12 cellular contexts compared by ENCODE assay signal in the genomic region with DNA sequence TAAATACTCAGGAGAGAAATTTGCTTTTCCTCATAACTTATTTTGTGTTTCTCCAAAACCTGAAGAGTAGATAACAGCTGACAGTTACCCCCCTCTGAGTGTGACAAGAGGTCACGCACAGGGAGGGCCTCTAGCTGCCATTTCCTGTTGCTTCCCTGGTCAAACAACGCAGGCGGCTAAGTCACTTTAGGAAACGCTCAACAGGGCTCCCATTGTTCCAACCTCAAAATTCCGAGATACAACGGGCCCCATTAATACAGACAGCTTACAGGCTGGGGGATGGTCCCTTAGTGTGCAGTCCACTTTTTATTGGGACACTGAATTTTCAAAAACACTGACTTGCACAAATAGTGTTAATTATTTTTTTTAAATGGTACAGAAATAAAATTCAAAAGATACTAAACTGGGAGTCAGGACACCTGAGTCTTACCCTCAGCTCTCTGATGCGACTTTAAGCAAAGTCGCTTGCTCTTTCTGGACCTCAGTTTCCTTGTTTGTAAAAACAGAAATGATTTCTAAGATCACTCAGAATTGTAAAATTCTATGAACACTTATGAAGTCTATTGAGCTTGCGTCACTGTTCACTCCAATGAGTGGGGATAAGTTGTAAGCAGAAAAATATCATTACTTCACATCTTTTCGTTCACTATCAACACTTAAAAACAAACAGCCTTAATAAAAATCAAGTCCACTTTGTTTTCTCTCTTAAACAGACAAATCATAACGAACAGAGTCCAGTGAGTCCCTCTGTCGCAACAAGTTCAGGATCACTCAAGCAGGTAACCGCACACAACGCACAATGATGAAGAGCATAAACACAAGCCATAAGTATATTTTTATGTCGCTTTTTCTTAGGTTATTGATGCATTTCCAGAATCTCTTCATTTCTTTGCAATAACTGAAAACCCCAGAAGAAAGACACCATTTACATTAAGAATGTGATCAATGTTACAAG. TPM values are rescaled to one million over a fixed set of nuclear protein-coding genes. Genes with fewer than 3 reads are reported as not detected.
DNase-seq lines count a peak whose midpoint lies in the region; ATAC-seq and TF ChIP-seq lines count a peak whose summit lies in the region.
"Had no signal": no experiment of that assay in that cellular context is flagged by ENCODE, and none has a peak within 500 bp of the region (broad histone marks: within the 10 kb centered on the region; RNA-seq: fewer than 3 reads in every experiment).

No MANE protein-coding gene starts in this region.

- intact Hi-C loops in A673 (cut with micrococcal nuclease; ENCODE audit: unreplicated experiment), result no loop called here

- TSS peak; percentile 13 for BruUV-seq in A673 (replicated peaks; lab: Mats Ljungman, UMichigan)

- ATAC-seq in HG03196 (IDR thresholded peaks at IDR 0.05; ENCODE audit: unreplicated experiment) (no peak), HG02973 (IDR thresholded peaks at IDR 0.05; ENCODE audit: unreplicated experiment) (no peak)
- no peak for ATAC-seq in stimulated activated memory B cell treated with anti-CD40 and anti-IgM and Interleukin-4, amounts not matched to agents 10 μg/mL and 1 μg/mL and 100 μg/mL, for 72 hours
- ATAC-seq: naive thymus-derived CD8-positive, alpha-beta T cell had no signal

- peaks cover 20% of the 10 kb centered on the region for H3K36me3 ChIP-seq in A673 (ENCODE audit: insufficient read depth, low read length, poor library complexity, severe bottlenecking)
- H3K36me3 ChIP-seq: uterus had no signal

- H3K36me3 Mint-ChIP-seq in stimulated activated memory B cell treated with anti-CD40 and anti-IgM and Interleukin-4, amounts not matched to agents 10 μg/mL and 1 μg/mL and 100 μg/mL, for 72 hours, result peaks cover 33% of the 10 kb centered on the region

- DNase-seq in A673 (ENCODE audit: low spot score) (peak; percentile 26), NCI-H510A treated with DMSO at 0.1 percent for 48 hours (lab: John Stamatoyannopoulos, UW) (peak; percentile 89), ecto neural progenitor cell (ENCODE audit: low spot score) (peak; percentile 63), lung microvascular endothelial cell (ENCODE audit: low read depth in 2 of 2) (peak; percentile 19 to 63), T-helper 2 cell (no peak)
- DNase-seq: naive thymus-derived CD8-positive, alpha-beta T cell; spleen; uterus had no signal

- H3K4me1 ChIP-seq in A673 (ENCODE audit: insufficient read depth, low read length, poor library complexity, severe bottlenecking), result peaks cover 6% of the 10 kb centered on the region
- H3K4me1 ChIP-seq: uterus had no signal

- no peaks in the 10 kb centered on the region for H3K9me3 ChIP-seq in A673 (ENCODE audit: low read depth, low read length, poor library complexity, severe bottlenecking)
- H3K9me3 ChIP-seq: HAP-1, spleen, uterus had no signal

- H3K4me3 ChIP-seq in A673 (ENCODE audit: low read depth, low read length, poor library complexity, severe bottlenecking), result no peak overlapping the region
- H3K4me3 ChIP-seq: HAP-1, spleen, uterus had no signal

- H3K27ac ChIP-seq in A673 (ENCODE audit: low read depth, low read length, poor library complexity, severe bottlenecking), result no peak overlapping the region
- H3K27ac ChIP-seq: spleen, uterus had no signal

- no peaks in the 10 kb centered on the region for H3K27me3 Mint-ChIP-seq in stimulated activated memory B cell treated with anti-CD40 and anti-IgM and Interleukin-4, amounts not matched to agents 10 μg/mL and 1 μg/mL and 100 μg/mL, for 72 hours
- H3K27me3 Mint-ChIP-seq: naive thymus-derived CD8-positive, alpha-beta T cell had no signal

- no peak for TF ChIP-seq CTCF in A673 (conservative IDR thresholded peaks at IDR 0.05; ENCODE audit: low read depth, low read length)

- H3K27me3 ChIP-seq in A673 (replicated peaks; ENCODE audit: insufficient read depth, low read depth, low read length, poor library complexity), result no peaks in the 10 kb centered on the region
- H3K27me3 ChIP-seq: spleen, uterus had no signal

- H3K4me3 Mint-ChIP-seq in stimulated activated memory B cell treated with anti-CD40 and anti-IgM and Interleukin-4, amounts not matched to agents 10 μg/mL and 1 μg/mL and 100 μg/mL, for 72 hours, result no peak overlapping the region
- H3K4me3 Mint-ChIP-seq: naive thymus-derived CD8-positive, alpha-beta T cell had no signal

- POLR2A ChIA-PET in A673 (lab: Charles Lee; ENCODE audit: low non-redundant PET), result no interaction called here

- H3K9me3 Mint-ChIP-seq in stimulated activated memory B cell treated with anti-CD40 and anti-IgM and Interleukin-4, amounts not matched to agents 10 μg/mL and 1 μg/mL and 100 μg/mL, for 72 hours, result no peaks in the 10 kb centered on the region
- H3K9me3 Mint-ChIP-seq: naive thymus-derived CD8-positive, alpha-beta T cell had no signal

- H3K27ac Mint-ChIP-seq in stimulated activated memory B cell treated with anti-CD40 and anti-IgM and Interleukin-4, amounts not matched to agents 10 μg/mL and 1 μg/mL and 100 μg/mL, for 72 hours, result no peak overlapping the region

- H3K4me1 Mint-ChIP-seq in stimulated activated memory B cell treated with anti-CD40 and anti-IgM and Interleukin-4, amounts not matched to agents 10 μg/mL and 1 μg/mL and 100 μg/mL, for 72 hours, result peaks cover 5% of the 10 kb centered on the region

- CTCF ChIA-PET in A673 (lab: Charles Lee), result interaction anchor here (0.7 kb wide), 1 partner anchor 217 kb away, joined by 3 read pairs; no protein-coding TSS in a partner anchor

RNA-seq across cellular contexts. Expression of gene LZIC, which starts 13.5 kb away (rescaled TPM):
- total RNA-seq in A673 (2021) (53.7 and 56.5 TPM in 2 replicates), lung microvascular endothelial cell (14.6 and 18.3 TPM in 2 replicates)

RNA-seq across cellular contexts. Expression of gene NMNAT1, which starts 13.6 kb away (rescaled TPM):
- total RNA-seq in A673 (2021) (4.3 and 4.5 TPM in 2 replicates), lung microvascular endothelial cell (9.6 and 13.3 TPM in 2 replicates)

RNA-seq across cellular contexts. Expression of gene CTNNBIP1, which starts 19.6 kb away (rescaled TPM):
- 14.6 and 22.0 TPM in 2 replicates for total RNA-seq in A673 (2021)
- 23.4 and 35.3 TPM in 2 replicates for total RNA-seq in lung microvascular endothelial cell

Comparison
In these comparisons a context has a peak if more than half of its experiments do, and no peak if none do; other contexts are left out.
1. DNase-seq: peak in A673 (single experiment), NCI-H510A treated with DMSO at 0.1 percent for 48 hours (single experiment), ecto neural progenitor cell (single experiment) and lung microvascular endothelial cell (2 of 2); none in T-helper 2 cell (0 of 5).